14 cellular contexts compared by ENCODE assay signal in genomic region chr3:178584722-178585121, GRCh38. TPM values are rescaled to one million over a fixed set of nuclear protein-coding genes. Genes with fewer than 3 reads are reported as not detected.
DNase-seq lines count a peak whose midpoint lies in the region; ATAC-seq, FAIRE-seq and TF ChIP-seq lines count a peak whose summit lies in the region.
"Had no signal": no experiment of that assay in that cellular context is flagged by ENCODE, and none has a peak within 500 bp of the region (broad histone marks: within the 10 kb centered on the region; RNA-seq: fewer than 3 reads in every experiment).

No MANE protein-coding gene starts in this region.

- 0 out of 2 replicates have a peak overlapping the region, but pooled peaks have one; percentile 42 for H3K4me2 ChIP-seq in GM12878 (ENCODE audit: control insufficient read depth, insufficient read depth)
- H3K4me2 ChIP-seq: BLaER1 treated with 17β-estradiol and CSF1 and Interleukin-3, amounts not matched to agents 10 nM and 100 nM had no signal

- POLR2A ChIA-PET in GM12878 (lab: Charles Lee): no interaction called here

- peak overlapping the region; percentile 63 for H3K4me3 ChIP-seq in ACC112 (ENCODE audit: low read depth, low read length)
- no peak overlapping the region for H3K4me3 ChIP-seq in GM12878
- no peak overlapping the region for H3K4me3 ChIP-seq in small intestine (ENCODE audit: low read depth in 1 of 2, low read length in 2 of 2)
- H3K4me3 ChIP-seq: BLaER1 treated with 17β-estradiol and CSF1 and Interleukin-3, amounts not matched to agents 10 nM and 100 nM had no signal

- H3K27ac ChIP-seq in ACC112 (ENCODE audit: low read depth, low read length): no peak overlapping the region
- no peak overlapping the region for H3K27ac ChIP-seq in GM12878 (ENCODE audit: control insufficient read depth, insufficient read depth)
- H3K27ac ChIP-seq in small intestine (ENCODE audit: low read depth in 1 of 2, low read length in 1 of 2): no peak overlapping the region
- H3K27ac ChIP-seq: BLaER1 treated with 17β-estradiol and CSF1 and Interleukin-3, amounts not matched to agents 10 nM and 100 nM had no signal

- peaks cover 5% of the 10 kb centered on the region for H3K9me3 ChIP-seq in GM12878 (replicated peaks; ENCODE audit: control insufficient read depth, insufficient read depth, low read length)
- H3K9me3 ChIP-seq in small intestine (ENCODE audit: control insufficient read depth, low read depth): no peaks in the 10 kb centered on the region

- RAD21 ChIA-PET in GM12878 (lab: Charles Lee; ENCODE audit: unreplicated experiment): interaction anchor here (0.8 kb wide), 1 partner anchor 217 kb away, joined by 3 read pairs; no protein-coding TSS in a partner anchor

- WGBS in GM12878 (ENCODE audit: insufficient coverage, insufficient replicate concordance, low lambda C conversion rate, missing lambda C conversion rate): 75% methylated on average over 2 of the region's 2 CpGs
- WGBS in small intestine, 3 donors: 57 to 75% (median 68%) methylated on average over 2 of the region's 2 CpGs

- no peaks in the 10 kb centered on the region for H4K20me1 ChIP-seq in GM12878 (ENCODE audit: control insufficient read depth, insufficient read depth)
- H4K20me1 ChIP-seq: BLaER1 treated with 17β-estradiol and CSF1 and Interleukin-3, amounts not matched to agents 10 nM and 100 nM had no signal

- TF ChIP-seq POLR2A in GM12878 (IDR thresholded peaks at IDR 0.05; ENCODE audit: low read depth, low read length): no peak

- no peak for TF ChIP-seq RAD21 in GM12878 (IDR thresholded peaks at IDR 0.05; ENCODE audit: insufficient read depth, low read depth, low read length)

- ATAC-seq in GM12878 (no peak), HG03571 (IDR thresholded peaks at IDR 0.05; ENCODE audit: unreplicated experiment) (no peak)
- ATAC-seq: T-cell had no signal

- CTCF ChIA-PET in GM12878 (lab: Yijun Ruan, JAX): no interaction called here

- H3K79me2 ChIP-seq in ACC112 (ENCODE audit: control insufficient read depth, insufficient read depth, low read length, unreplicated experiment) (no peaks in the 10 kb centered on the region), GM12878 (ENCODE audit: control insufficient read depth, insufficient read depth, low read length) (no peaks in the 10 kb centered on the region; the same call in 1 of the 2 replicates)

- SMC1A ChIA-PET in GM12878 (lab: Charles Lee; ENCODE audit: uncharacterized antibody, unreplicated experiment): no interaction called here

- intact Hi-C loops in GM12878 (cut with micrococcal nuclease; ENCODE audit: unreplicated experiment): no loop called here

- no peak for TF ChIP-seq EP300 in GM12878 (IDR thresholded peaks at IDR 0.05; ENCODE audit: borderline replicate concordance in 1 of 2, control insufficient read depth in 1 of 2, low read depth in 2 of 2, low read length in 2 of 2)

- no peak for TF ChIP-seq CTCF in GM12878 (IDR thresholded peaks at IDR 0.05 in 2 of 3, conservative IDR thresholded peaks at IDR 0.05 in 1 of 3; ENCODE audit: control insufficient read depth in 2 of 3, extremely low read depth in 1 of 3, insufficient read depth in 1 of 3, low read depth in 3 of 3, low read length in 3 of 3)

- no TSS peak for BruUV-seq in GM12878 (replicated peaks; lab: Mats Ljungman, UMichigan)

- peak overlapping the region; percentile 50 for H2AFZ ChIP-seq in ACC112 (ENCODE audit: low read length, unreplicated experiment)
- H2AFZ ChIP-seq in GM12878 (ENCODE audit: control insufficient read depth, low read depth, low read length): peak overlapping the region; percentile 34

- no peaks in the 10 kb centered on the region for H3K4me1 ChIP-seq in ACC112 (ENCODE audit: control insufficient read depth, insufficient read depth, low read length, unreplicated experiment)
- H3K4me1 ChIP-seq in GM12878 (ENCODE audit: control insufficient read depth, insufficient read depth, low read length): peaks cover 3% of the 10 kb centered on the region; the same call in 1 of the 2 replicates
- no peaks in the 10 kb centered on the region for H3K4me1 ChIP-seq in small intestine (ENCODE audit: control insufficient read depth in 2 of 2, insufficient read depth in 1 of 2, low read depth in 1 of 2, low read length in 1 of 2)
- H3K4me1 ChIP-seq: BLaER1 treated with 17β-estradiol and CSF1 and Interleukin-3, amounts not matched to agents 10 nM and 100 nM had no signal

- in situ Hi-C loops in GM12878 (cut with MboI): no loop called here

- FAIRE-seq in GM12878 (lab: Jason Lieb, UNC) (no peak), small intestine (lab: Jason Lieb, UNC) (no peak)

- no peaks in the 10 kb centered on the region for H3K36me3 ChIP-seq in ACC112 (ENCODE audit: insufficient read depth, low read length)
- no peaks in the 10 kb centered on the region for H3K36me3 ChIP-seq in GM12878 (ENCODE audit: control insufficient read depth in 2 of 2, insufficient read depth in 2 of 2, low read length in 1 of 2)
- no peaks in the 10 kb centered on the region for H3K36me3 ChIP-seq in small intestine (ENCODE audit: control insufficient read depth in 2 of 2, insufficient read depth in 2 of 2, low read length in 2 of 2)
- H3K36me3 ChIP-seq: BLaER1 treated with 17β-estradiol and CSF1 and Interleukin-3, amounts not matched to agents 10 nM and 100 nM had no signal

- H3K9ac ChIP-seq in GM12878 (ENCODE audit: control insufficient read depth, insufficient read depth, low read length): no peak overlapping the region
- H3K9ac ChIP-seq: BLaER1 treated with 17β-estradiol and CSF1 and Interleukin-3, amounts not matched to agents 10 nM and 100 nM had no signal

- H3K27me3 ChIP-seq in ACC112 (ENCODE audit: insufficient read depth, low read length) (no peaks in the 10 kb centered on the region), GM12878 (replicated peaks in 1 of 2; ENCODE audit: control insufficient read depth in 2 of 2, insufficient read depth in 2 of 2, low read length in 1 of 2) (no peaks in the 10 kb centered on the region), small intestine (ENCODE audit: control insufficient read depth in 2 of 2, insufficient read depth in 2 of 2, low read length in 2 of 2) (no peaks in the 10 kb centered on the region)
- H3K27me3 ChIP-seq: BLaER1 treated with 17β-estradiol and CSF1 and Interleukin-3, amounts not matched to agents 10 nM and 100 nM had no signal

- peak; percentile 15 for DNase-seq in DMS53 treated with DMSO at 0.1 percent for 48 hours (lab: John Stamatoyannopoulos, UW; ENCODE audit: unreplicated experiment)
- DNase-seq in NCI-H345 (lab: John Stamatoyannopoulos, UW): peak; percentile 39
- no peak for DNase-seq in GM12878 (ENCODE audit: low read depth, low spot score)
- no peak for DNase-seq in small intestine
- no peak for DNase-seq in NK-92 (lab: John Stamatoyannopoulos, UW; ENCODE audit: unreplicated experiment)
- DNase-seq: H7, NCI-H1417 treated with DMSO at 0.1 percent for 48 hours, NCI-H2227 treated with DMSO at 0.1 percent for 48 hours, T-cell, T1000 had no signal

TF ChIP-seq in GM12878, 131 proteins besides CTCF, POLR2A, EP300 and RAD21 (continues in another document):
- no peak for TF ChIP-seq YY1 (IDR thresholded peaks at IDR 0.05; ENCODE audit: low read depth, low read length)
- TF ChIP-seq USF1 (IDR thresholded peaks at IDR 0.05; ENCODE audit: borderline replicate concordance, extremely low read length, insufficient read depth, low read depth, low read length): no peak
- no peak for TF ChIP-seq TAF1 (IDR thresholded peaks at IDR 0.05; ENCODE audit: borderline replicate concordance, low read depth, low read length)
- TF ChIP-seq IRF3 (IDR thresholded peaks at IDR 0.05): no peak

RNA-seq across cellular contexts. Expression of gene KCNMB2, which starts 48.5 kb away (rescaled TPM):
- 0.81 and 1.2 TPM in 2 replicates for total RNA-seq in GM12878 (2013; cell fraction: nucleolus; rRNA removed)
- total RNA-seq in GM12878 (2014; rRNA removed) (11.8 and 12.9 TPM in 2 replicates), GM12878 (2014; rRNA removed; fragmentation: Illumina TruSeq; extraction: Trizol) (14.9 and 21.2 TPM in 2 replicates), GM12878 (2021) (7.5 and 8.1 TPM in 2 replicates)
- 5.2 TPM for polyA plus RNA-seq in GM12878 (2011; ENCODE audit: low read depth)
- polyA plus RNA-seq in GM12878 (2011; rRNA removed) (0.20 and 0.22 TPM in 2 replicates), GM12878 (2014; fragmentation: Illumina TruSeq; extraction: Trizol) (9.1 and 12.5 TPM in 2 replicates), GM12878 (2014; fragmentation: Nextera tagmentation; extraction: Ambion mirVana) (10 to 100 TPM; 10.2 to 18.0 TPM), GM12878 (2014; rRNA removed) (7.0 and 7.3 TPM in 2 replicates), GM12878 (2016; fragmentation: Nextera tagmentation; extraction: Ambion mirVana) (10 to 100 TPM; 17.8 to 18.8 TPM), small intestine (1 to 10 TPM in 1 of 3 donors, under 1 TPM in 1, not detected in 1; 0.06 to 1.4 TPM)
- polyA plus RNA-seq in GM12878 (2011; cell fraction: cytosol; rRNA removed): 0.23 TPM in 1 of 2 replicates, not detected in the other
- not detected in 2 replicates for polyA plus RNA-seq in GM12878 (2011; cell fraction: nucleus; rRNA removed)
- 10.5 and 11.7 TPM in 2 replicates for polyA plus RNA-seq in GM12878 (2012)
- not detected in 2 replicates for polyA minus RNA-seq in GM12878 (2011; rRNA and poly(A)+ RNA removed)
- polyA minus RNA-seq in GM12878 (2011; cell fraction: cytosol; rRNA and poly(A)+ RNA removed): not detected in 2 replicates
- 0.24 TPM in 1 of 2 replicates, not detected in the other for polyA minus RNA-seq in GM12878 (2011; cell fraction: nucleus; rRNA and poly(A)+ RNA removed)
- total RNA-seq: H7, SK-MEL-5, T-cell had no signal

Comparison
In these comparisons a context has a peak if more than half of its experiments do, and no peak if none do; other contexts are left out.
1. DNase-seq: peak in DMS53 treated with DMSO at 0.1 percent for 48 hours (single experiment) and NCI-H345 (single experiment); none in GM12878 (single experiment), small intestine (single experiment) and NK-92 (single experiment).